8 cellular contexts compared by ENCODE assay signal in the genomic region with DNA sequence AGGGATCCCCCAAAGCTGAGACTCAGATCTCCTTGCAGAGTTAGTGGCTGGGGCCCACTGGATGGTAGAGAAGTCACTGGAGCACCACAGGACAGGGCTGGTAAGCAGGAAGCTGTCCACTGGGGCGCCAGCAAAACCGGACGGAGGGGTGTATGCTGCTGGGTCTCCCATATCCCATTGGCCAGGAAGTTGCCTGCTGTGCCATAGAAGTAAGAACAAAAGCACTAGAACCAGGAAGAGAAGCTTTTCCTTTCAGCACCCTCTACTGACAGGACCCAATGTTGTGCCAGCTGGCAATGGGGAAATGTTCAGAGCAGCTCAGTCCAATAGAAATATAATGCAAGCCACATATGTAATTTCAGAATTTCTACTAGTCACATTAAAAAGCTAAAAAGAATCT.
DNase-seq lines count a peak whose midpoint lies in the region; ATAC-seq, FAIRE-seq and TF ChIP-seq lines count a peak whose summit lies in the region.

No MANE protein-coding gene starts in this region.

- H3K9me3 ChIP-seq in astrocyte (ENCODE audit: insufficient read depth, low read depth, low read length), result no peaks in the 10 kb centered on the region
- no peaks in the 10 kb centered on the region for H3K9me3 ChIP-seq in left lung

- TF ChIP-seq CTCF in D721Med (IDR thresholded peaks at IDR 0.05; ENCODE audit: insufficient read depth, missing control alignments), result peak; percentile 49
- no peak for TF ChIP-seq CTCF in astrocyte (IDR thresholded peaks at IDR 0.05; ENCODE audit: insufficient read depth, low read depth, low read length)
- TF ChIP-seq CTCF in left lung (IDR thresholded peaks at IDR 0.05), result no peak

- H3K9ac ChIP-seq in astrocyte (ENCODE audit: low read length), result no peak overlapping the region

- H3K36me3 ChIP-seq in astrocyte (ENCODE audit: insufficient read depth, low read length), result no peaks in the 10 kb centered on the region
- no peaks in the 10 kb centered on the region for H3K36me3 ChIP-seq in left lung

- no peaks in the 10 kb centered on the region for H3K9me3 Mint-ChIP-seq in astrocyte (ENCODE audit: unreplicated experiment)

- H3K4me3 Mint-ChIP-seq in astrocyte (ENCODE audit: unreplicated experiment), result no peak overlapping the region

- H3K36me3 Mint-ChIP-seq in astrocyte (ENCODE audit: low read depth, unreplicated experiment), result no peaks in the 10 kb centered on the region

- no peak overlapping the region for H3K27ac ChIP-seq in astrocyte (ENCODE audit: low read depth, low read length)
- peak overlapping the region in 1 of 2 donors; percentile 53 for H3K27ac ChIP-seq in left lung

- H3K4me1 ChIP-seq in astrocyte (ENCODE audit: insufficient read depth, low read length) (no peaks in the 10 kb centered on the region), left lung (peaks cover 0 to 26% of the 10 kb centered on the region in 2 donors)

- no peak overlapping the region for H3K27ac Mint-ChIP-seq in astrocyte (ENCODE audit: unreplicated experiment)

- peaks cover 5% of the 10 kb centered on the region for H3K27me3 Mint-ChIP-seq in astrocyte (ENCODE audit: low read depth, unreplicated experiment)

- FAIRE-seq in D721Med (lab: Jason Lieb, UNC), result no peak
- no peak for FAIRE-seq in astrocyte (lab: Jason Lieb, UNC)

- no peaks in the 10 kb centered on the region for H3K27me3 ChIP-seq in astrocyte (ENCODE audit: insufficient read depth, low read length)
- no peaks in the 10 kb centered on the region for H3K27me3 ChIP-seq in left lung

- H3K4me1 Mint-ChIP-seq in astrocyte (ENCODE audit: low read depth, unreplicated experiment), result no peaks in the 10 kb centered on the region

- no peak overlapping the region for H3K4me2 ChIP-seq in astrocyte (ENCODE audit: low read length)

- intact Hi-C loops in left lung (cut with DNase I), result no loop called here

- peak overlapping the region; percentile 5 for H2AFZ ChIP-seq in astrocyte (ENCODE audit: low read depth, low read length)

- no peaks in the 10 kb centered on the region for H3K79me2 ChIP-seq in astrocyte (ENCODE audit: insufficient read depth, low read length)

- no peak for DNase-seq in D721Med (ENCODE audit: insufficient read length, low spot score)
- peak; percentile 75 for DNase-seq in NCI-H1092 (lab: John Stamatoyannopoulos, UW)
- no peak for DNase-seq in astrocyte (ENCODE audit: low read depth)
- DNase-seq in left lung, result no peak
- DNase-seq in germinal center (ENCODE audit: low spot score), result no peak
- DNase-seq in GOT3 (lab: John Stamatoyannopoulos, UW), result no peak
- DNase-seq in central memory CD4-positive, alpha-beta T cell, result no peak

- H4K20me1 ChIP-seq in astrocyte (ENCODE audit: insufficient read depth, low read length), result no peaks in the 10 kb centered on the region

- ATAC-seq in left lung (peak; percentile 84), HG02840 (IDR thresholded peaks at IDR 0.05; ENCODE audit: low FRiP score, unreplicated experiment) (no peak)

- no peak overlapping the region for H3K4me3 ChIP-seq in astrocyte (ENCODE audit: insufficient read depth, low read depth, low read length)
- no peak overlapping the region for H3K4me3 ChIP-seq in left lung
